In genomic region chr4:123526511-123526910, GRCh38 we compare ENCODE assay signal across 17 cellular contexts.
DNase-seq lines count a peak whose midpoint lies in the region; ATAC-seq and TF ChIP-seq lines count a peak whose summit lies in the region.
"Had no signal": no experiment of that assay in that cellular context is flagged by ENCODE, and none has a peak within 500 bp of the region (broad histone marks: within the 10 kb centered on the region; RNA-seq: fewer than 3 reads in every experiment).

No MANE protein-coding gene starts in this region.

- H3K27me3 ChIP-seq in OCI-LY1 (ENCODE audit: insufficient read depth, low read length): no peaks in the 10 kb centered on the region

- H3K4me1 Mint-ChIP-seq in activated T-cell treated with anti-CD3 and anti-CD28 coated beads, Interleukin-2, amount 50 U/mL, for 72 hours (ENCODE audit: low read depth): peaks cover 20% of the 10 kb centered on the region
- peaks cover 13% of the 10 kb centered on the region for H3K4me1 Mint-ChIP-seq in activated naive CD8-positive, alpha-beta T cell treated with anti-CD3 and anti-CD28 coated beads for 36 hours
- H3K4me1 Mint-ChIP-seq: CD14-positive monocyte had no signal

- H3K9ac ChIP-seq in OCI-LY1 (ENCODE audit: low read length): no peak overlapping the region

- H3K79me2 ChIP-seq in OCI-LY1 (ENCODE audit: insufficient read depth, low read length): no peaks in the 10 kb centered on the region

- H3K4me3 Mint-ChIP-seq in activated T-cell treated with anti-CD3 and anti-CD28 coated beads, Interleukin-2, amount 50 U/mL, for 72 hours: no peak overlapping the region
- no peak overlapping the region for H3K4me3 Mint-ChIP-seq in activated naive CD8-positive, alpha-beta T cell treated with anti-CD3 and anti-CD28 coated beads for 36 hours
- H3K4me3 Mint-ChIP-seq: CD14-positive monocyte, H9 had no signal

- no peaks in the 10 kb centered on the region for H4K20me1 ChIP-seq in OCI-LY1 (ENCODE audit: insufficient read depth, low read length)

- H3F3A ChIP-seq in OCI-LY1 (ENCODE audit: insufficient read depth, low read length): no peaks in the 10 kb centered on the region

- no peak for TF ChIP-seq CTCF in OCI-LY1 (IDR thresholded peaks at IDR 0.05; ENCODE audit: low read length)

- H3K9me3 ChIP-seq in OCI-LY1 (ENCODE audit: low read length): no peaks in the 10 kb centered on the region

- ATAC-seq in activated T-cell treated with anti-CD3 and anti-CD28 coated beads, Interleukin-2, amount 50 U/mL, for 72 hours (replicated peaks in 1 of 2): peak; percentile 50 to 62
- peak; percentile 75 for ATAC-seq in stimulated activated naive CD8-positive, alpha-beta T cell treated with anti-CD3 and anti-CD28 coated beads, Interleukin-15, Interleukin-2, amounts not matched to agents 100 U/mL and 50 U/mL, for 24 hours
- ATAC-seq in GM18498 (IDR thresholded peaks at IDR 0.05; ENCODE audit: unreplicated experiment): no peak

- H3K27ac ChIP-seq in OCI-LY1 (ENCODE audit: low read depth, low read length, poor library complexity, severe bottlenecking): no peak overlapping the region
- H3K27ac ChIP-seq: PC-9 had no signal

- H3K36me3 ChIP-seq in OCI-LY1 (ENCODE audit: insufficient read depth, low read length): no peaks in the 10 kb centered on the region

- H3K36me3 Mint-ChIP-seq in activated T-cell treated with anti-CD3 and anti-CD28 coated beads, Interleukin-2, amount 50 U/mL, for 72 hours (ENCODE audit: insufficient read depth in 2 of 2): no peaks in the 10 kb centered on the region
- H3K36me3 Mint-ChIP-seq in activated naive CD8-positive, alpha-beta T cell treated with anti-CD3 and anti-CD28 coated beads for 36 hours: peaks cover 2% of the 10 kb centered on the region
- H3K36me3 Mint-ChIP-seq: CD14-positive monocyte had no signal

- no peaks in the 10 kb centered on the region for H3K9me3 Mint-ChIP-seq in activated T-cell treated with anti-CD3 and anti-CD28 coated beads, Interleukin-2, amount 50 U/mL, for 72 hours
- H3K9me3 Mint-ChIP-seq in activated naive CD8-positive, alpha-beta T cell treated with anti-CD3 and anti-CD28 coated beads for 36 hours: peaks cover 2% of the 10 kb centered on the region
- H3K9me3 Mint-ChIP-seq: CD14-positive monocyte, H9 had no signal

- no peaks in the 10 kb centered on the region for H3K27me3 Mint-ChIP-seq in activated T-cell treated with anti-CD3 and anti-CD28 coated beads, Interleukin-2, amount 50 U/mL, for 72 hours (ENCODE audit: low read depth)
- peaks cover 5% of the 10 kb centered on the region for H3K27me3 Mint-ChIP-seq in activated naive CD8-positive, alpha-beta T cell treated with anti-CD3 and anti-CD28 coated beads for 36 hours

- DNase-seq in activated T-cell treated with anti-CD3 and anti-CD28 coated beads, Interleukin-2, amount 50 U/mL, for 72 hours: peak; percentile 7 to 18
- no peak for DNase-seq in activated T-cell treated with anti-CD3 and anti-CD28 coated beads, Interleukin-2, amount 50 U/mL, for 1 hour
- DNase-seq in activated naive CD8-positive, alpha-beta T cell treated with anti-CD3 and anti-CD28 coated beads for 36 hours: peak; percentile 29
- DNase-seq in stimulated activated naive CD8-positive, alpha-beta T cell treated with anti-CD3 and anti-CD28 coated beads, Interleukin-15, Interleukin-2, amounts not matched to agents 100 U/mL and 50 U/mL, for 24 hours: peak; percentile 31
- no peak for DNase-seq in Ammon's horn (ENCODE audit: low spot score)
- DNase-seq: AML-193, DMS79 treated with DMSO at 0.1 percent for 48 hours, H9, KG1, NCI-H187, NCI-H2107, NCI-H2227 treated with DMSO at 0.1 percent for 48 hours, NCI-H524, PC-9 had no signal

- no peak overlapping the region for H3K4me3 ChIP-seq in OCI-LY1 (ENCODE audit: low read depth, low read length, poor library complexity, severe bottlenecking)
- H3K4me3 ChIP-seq: PC-9 had no signal

- no peaks in the 10 kb centered on the region for H3K9me2 ChIP-seq in OCI-LY1 (ENCODE audit: low read depth, low read length)

- no peak overlapping the region for H3K4me2 ChIP-seq in OCI-LY1 (ENCODE audit: low read length)
- H3K4me2 ChIP-seq: PC-9 had no signal

- peak overlapping the region; percentile 66; the same call in 1 of the 2 replicates for H2AFZ ChIP-seq in OCI-LY1 (ENCODE audit: low read length)
- H2AFZ ChIP-seq: PC-9 had no signal

- H3K27ac Mint-ChIP-seq in activated T-cell treated with anti-CD3 and anti-CD28 coated beads, Interleukin-2, amount 50 U/mL, for 72 hours: no peak overlapping the region
- H3K27ac Mint-ChIP-seq in activated naive CD8-positive, alpha-beta T cell treated with anti-CD3 and anti-CD28 coated beads for 36 hours: peak overlapping the region; percentile 54
- H3K27ac Mint-ChIP-seq: CD14-positive monocyte, H9 had no signal

- H3K4me1 ChIP-seq in OCI-LY1 (ENCODE audit: insufficient read depth, low read length, severe bottlenecking): peaks cover 6% of the 10 kb centered on the region

Comparison
In these comparisons a context has a peak if more than half of its experiments do, and no peak if none do; other contexts are left out.
1. DNase-seq: peak in activated T-cell treated with anti-CD3 and anti-CD28 coated beads, Interleukin-2, amount 50 U/mL, for 72 hours (2 of 2), activated naive CD8-positive, alpha-beta T cell treated with anti-CD3 and anti-CD28 coated beads for 36 hours (single experiment) and stimulated activated naive CD8-positive, alpha-beta T cell treated with anti-CD3 and anti-CD28 coated beads, Interleukin-15, Interleukin-2, amounts not matched to agents 100 U/mL and 50 U/mL, for 24 hours (single experiment); none in activated T-cell treated with anti-CD3 and anti-CD28 coated beads, Interleukin-2, amount 50 U/mL, for 1 hour (single experiment) and Ammon's horn (single experiment).